8 cellular contexts compared by ENCODE assay signal in the genomic region with DNA sequence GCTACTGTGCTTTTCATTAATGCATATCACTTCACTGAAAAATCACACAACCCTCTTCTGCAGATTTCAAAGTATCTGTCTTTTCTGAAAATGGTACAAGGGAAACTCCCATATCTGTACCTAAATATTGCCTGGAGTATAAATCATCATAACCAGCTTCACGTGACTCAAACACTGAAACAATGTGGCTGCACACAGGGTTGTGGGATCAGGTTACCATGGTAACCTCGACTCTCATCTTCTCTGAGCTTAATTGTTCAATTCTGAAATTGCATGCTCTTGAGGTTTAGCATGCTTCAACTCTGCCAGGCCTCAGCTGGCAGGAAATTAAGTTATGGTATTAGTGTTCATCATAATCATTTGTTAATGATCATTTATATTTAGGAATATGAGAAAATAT.
DNase-seq lines count a peak whose midpoint lies in the region; ATAC-seq and TF ChIP-seq lines count a peak whose summit lies in the region.

No MANE protein-coding gene starts in this region.

- H3K27ac Mint-ChIP-seq in activated CD4-positive, alpha-beta memory T cell treated with anti-CD3 and anti-CD28 coated beads, Interleukin-2, amount 10 ng/mL, durations not matched to agents 7 days and 5 days = no peak overlapping the region
- H3K27ac Mint-ChIP-seq in mesothelial cell of epicardium = no peak overlapping the region

- H3K36me3 Mint-ChIP-seq in activated CD4-positive, alpha-beta memory T cell treated with anti-CD3 and anti-CD28 coated beads, Interleukin-2, amount 10 ng/mL, durations not matched to agents 7 days and 5 days (ENCODE audit: low read depth) = no peaks in the 10 kb centered on the region
- no peaks in the 10 kb centered on the region for H3K36me3 Mint-ChIP-seq in mesothelial cell of epicardium

- H3K4me3 Mint-ChIP-seq in activated CD4-positive, alpha-beta memory T cell treated with anti-CD3 and anti-CD28 coated beads, Interleukin-2, amount 10 ng/mL, durations not matched to agents 7 days and 5 days = no peak overlapping the region
- no peak overlapping the region for H3K4me3 Mint-ChIP-seq in mesothelial cell of epicardium

- H3K4me1 Mint-ChIP-seq in activated CD4-positive, alpha-beta memory T cell treated with anti-CD3 and anti-CD28 coated beads, Interleukin-2, amount 10 ng/mL, durations not matched to agents 7 days and 5 days = peaks cover 23% of the 10 kb centered on the region
- H3K4me1 Mint-ChIP-seq in mesothelial cell of epicardium = peaks cover 4% of the 10 kb centered on the region

- H3K9me3 ChIP-seq in tibial artery = no peaks in the 10 kb centered on the region

- peaks cover 0 to 3% of the 10 kb centered on the region in 2 donors for H3K27me3 ChIP-seq in tibial artery

- POLR2A ChIA-PET in activated CD4-positive, alpha-beta memory T cell treated with anti-CD3 and anti-CD28 coated beads, Interleukin-2, amount 10 ng/mL, durations not matched to agents 7 days and 5 days (lab: Charles Lee) = interaction anchor here (0.6 to 1.6 kb wide), 4 partner anchors 10 to 94 kb away, joined by 3 to 4 read pairs (median 4); no protein-coding TSS in a partner anchor

- H3K9me3 Mint-ChIP-seq in activated CD4-positive, alpha-beta memory T cell treated with anti-CD3 and anti-CD28 coated beads, Interleukin-2, amount 10 ng/mL, durations not matched to agents 7 days and 5 days = no peaks in the 10 kb centered on the region
- no peaks in the 10 kb centered on the region for H3K9me3 Mint-ChIP-seq in mesothelial cell of epicardium

- H3K27ac ChIP-seq in tibial artery = no peak overlapping the region

- no peaks in the 10 kb centered on the region for H3K27me3 Mint-ChIP-seq in activated CD4-positive, alpha-beta memory T cell treated with anti-CD3 and anti-CD28 coated beads, Interleukin-2, amount 10 ng/mL, durations not matched to agents 7 days and 5 days
- H3K27me3 Mint-ChIP-seq in mesothelial cell of epicardium (ENCODE audit: low read depth) = no peaks in the 10 kb centered on the region

- TF ChIP-seq CTCF in mesothelial cell of epicardium (IDR thresholded peaks at IDR 0.05; ENCODE audit: unreplicated experiment) = no peak
- TF ChIP-seq CTCF in tibial artery (IDR thresholded peaks at IDR 0.05) = no peak

- intact Hi-C loops in tibial artery (cut with DNase I; ENCODE audit: low total_unique reads) = no loop called here

- DNase-seq in activated T-cell treated with anti-CD3 and anti-CD28 coated beads for 48 hours (ENCODE audit: low read depth) (peak; percentile 25), activated T-cell treated with anti-CD3 and anti-CD28 coated beads for 4 hours (no peak), NAMALWA (ENCODE audit: low spot score) (no peak), mesothelial cell of epicardium (ENCODE audit: low spot score in 2 of 2, unreplicated experiment in 2 of 2) (no peak), tibial artery (no peak)
- DNase-seq in activated CD4-positive, alpha-beta memory T cell treated with anti-CD3 and anti-CD28 coated beads, Interleukin-2, amount 10 ng/mL, durations not matched to agents 7 days and 5 days = peak; percentile 59
- peak; percentile 18 for DNase-seq in stimulated activated CD4-positive, alpha-beta T cell treated with anti-CD3 and anti-CD28 coated beads, Interleukin-4, amount 100 ng/mL, for 1 hour

- peak; percentile 52 for ATAC-seq in HG03439 (IDR thresholded peaks at IDR 0.05; ENCODE audit: unreplicated experiment)

- H3K4me3 ChIP-seq in tibial artery = no peak overlapping the region

- H3K4me1 ChIP-seq in tibial artery = no peaks in the 10 kb centered on the region

- no peaks in the 10 kb centered on the region for H3K36me3 ChIP-seq in tibial artery

- CTCF ChIA-PET in activated CD4-positive, alpha-beta memory T cell treated with anti-CD3 and anti-CD28 coated beads, Interleukin-2, amount 10 ng/mL, durations not matched to agents 7 days and 5 days (lab: Charles Lee) = interaction anchor here (0.8 kb wide), 1 partner anchor 578 kb away, joined by 3 read pairs; no protein-coding TSS in a partner anchor

Comparison
In these comparisons a context has a peak if more than half of its experiments do, and no peak if none do; other contexts are left out.
1. DNase-seq: peak in activated T-cell treated with anti-CD3 and anti-CD28 coated beads for 48 hours (single experiment), activated CD4-positive, alpha-beta memory T cell treated with anti-CD3 and anti-CD28 coated beads, Interleukin-2, amount 10 ng/mL, durations not matched to agents 7 days and 5 days (single experiment) and stimulated activated CD4-positive, alpha-beta T cell treated with anti-CD3 and anti-CD28 coated beads, Interleukin-4, amount 100 ng/mL, for 1 hour (single experiment); none in activated T-cell treated with anti-CD3 and anti-CD28 coated beads for 4 hours (single experiment), NAMALWA (single experiment), mesothelial cell of epicardium (0 of 2) and tibial artery (0 of 2).